ENCODE assay signal across 8 cellular contexts in the genomic region with DNA sequence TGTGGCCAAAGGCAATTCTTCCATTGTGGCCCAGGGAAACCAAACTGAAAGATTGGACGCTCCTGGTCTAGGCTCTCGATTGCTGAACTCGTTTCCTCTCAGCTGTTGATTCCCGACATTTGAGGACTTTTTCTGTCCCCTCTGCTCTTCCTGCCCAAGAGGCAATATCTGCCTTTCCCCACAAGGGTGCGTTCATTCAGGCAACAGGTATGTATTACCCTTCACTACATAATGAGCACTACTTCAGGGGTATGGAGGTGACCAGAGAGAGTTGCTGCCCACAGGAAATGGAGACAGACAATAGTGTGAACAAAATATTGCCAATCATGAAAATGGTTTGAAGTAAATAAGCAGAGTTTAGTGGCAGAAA. TPM values are rescaled to one million over a fixed set of nuclear protein-coding genes. Genes with fewer than 3 reads are reported as not detected.
DNase-seq lines count a peak whose midpoint lies in the region; ATAC-seq and TF ChIP-seq lines count a peak whose summit lies in the region.

No MANE protein-coding gene starts in this region.

- POLR2A ChIA-PET in activated CD8-positive, alpha-beta T cell treated with anti-CD3 and anti-CD28 coated beads for 36 hours (lab: Charles Lee) = no interaction called here

- WGBS in esophagus muscularis mucosa = 77% methylated on average over 5 of the region's 5 CpGs

- H3K27me3 ChIP-seq in esophagus muscularis mucosa = no peaks in the 10 kb centered on the region

- no peak for TF ChIP-seq POLR2A in esophagus muscularis mucosa (IDR thresholded peaks at IDR 0.05; ENCODE audit: low read depth)

- peak overlapping the region; percentile 49 for H3K4me3 Mint-ChIP-seq in activated CD8-positive, alpha-beta T cell treated with anti-CD3 and anti-CD28 coated beads for 36 hours

- ATAC-seq in HG03442 (IDR thresholded peaks at IDR 0.05; ENCODE audit: unreplicated experiment) (peak; percentile 63), GM18517 (IDR thresholded peaks at IDR 0.05; ENCODE audit: unreplicated experiment) (no peak)
- ATAC-seq in activated CD8-positive, alpha-beta T cell treated with anti-CD3 and anti-CD28 coated beads for 36 hours = peak; percentile 77

- peaks cover 5% of the 10 kb centered on the region for H3K4me1 Mint-ChIP-seq in activated CD8-positive, alpha-beta T cell treated with anti-CD3 and anti-CD28 coated beads for 36 hours (ENCODE audit: low read depth)

- H3K4me3 ChIP-seq in GM12865 (ENCODE audit: low read depth, low read length) (peak overlapping the region; percentile 31), esophagus muscularis mucosa (peak overlapping the region in 1 of 4 donors; percentile 11)

- intact Hi-C loops in activated CD8-positive, alpha-beta T cell treated with anti-CD3 and anti-CD28 coated beads for 36 hours (cut with micrococcal nuclease) = no loop called here
- intact Hi-C loops in esophagus muscularis mucosa (cut with DNase I) = no loop called here

- H3K9me3 Mint-ChIP-seq in activated CD8-positive, alpha-beta T cell treated with anti-CD3 and anti-CD28 coated beads for 36 hours = no peaks in the 10 kb centered on the region

- H3K9me3 ChIP-seq in esophagus muscularis mucosa = no peaks in the 10 kb centered on the region

- H3K36me3 ChIP-seq in esophagus muscularis mucosa = no peaks in the 10 kb centered on the region

- TF ChIP-seq CTCF in GM12865 (IDR thresholded peaks at IDR 0.05; ENCODE audit: insufficient read depth, low read depth, low read length, missing control alignments) (peak; percentile 51), esophagus muscularis mucosa (IDR thresholded peaks at IDR 0.05) (no peak)
- TF ChIP-seq CTCF in activated CD8-positive, alpha-beta T cell treated with anti-CD3 and anti-CD28 coated beads for 36 hours (IDR thresholded peaks at IDR 0.05) = peak; percentile 4

- H3K4me1 ChIP-seq in esophagus muscularis mucosa = no peaks in the 10 kb centered on the region

- H3K27ac Mint-ChIP-seq in activated CD8-positive, alpha-beta T cell treated with anti-CD3 and anti-CD28 coated beads for 36 hours = peak overlapping the region; percentile 40

- TF ChIP-seq EP300 in esophagus muscularis mucosa (IDR thresholded peaks at IDR 0.05) = no peak

- no peak overlapping the region for H3K27ac ChIP-seq in esophagus muscularis mucosa (replicated peaks in 1 of 4)

- H3K27me3 Mint-ChIP-seq in activated CD8-positive, alpha-beta T cell treated with anti-CD3 and anti-CD28 coated beads for 36 hours = peaks cover 5% of the 10 kb centered on the region

- CTCF ChIA-PET in activated CD8-positive, alpha-beta T cell treated with anti-CD3 and anti-CD28 coated beads for 36 hours (lab: Charles Lee) = interaction anchor here (0.9 to 2.1 kb wide), 6 partner anchors 10 to 211 kb away, joined by 3 to 14 read pairs (median 5); a partner anchor contains a TSS

- H3K36me3 Mint-ChIP-seq in activated CD8-positive, alpha-beta T cell treated with anti-CD3 and anti-CD28 coated beads for 36 hours (ENCODE audit: low read depth) = no peaks in the 10 kb centered on the region

- peak; percentile 25 for DNase-seq in 8988T
- peak; percentile 47 for DNase-seq in GM12865 (ENCODE audit: low read depth)
- no peak for DNase-seq in activated CD8-positive, alpha-beta T cell treated with anti-CD3 and anti-CD28 coated beads for 36 hours
- DNase-seq in left kidney (ENCODE audit: low read depth, low spot score) = peak; percentile 4
- no peak for DNase-seq in esophagus muscularis mucosa (ENCODE audit: extremely low spot score)
- DNase-seq in NCI-H2196 treated with DMSO at 0.1 percent for 48 hours (lab: John Stamatoyannopoulos, UW; ENCODE audit: unreplicated experiment) = no peak

RNA-seq across cellular contexts. Expression of a gene that starts 8.2 kb away (rescaled TPM):
- total RNA-seq in activated CD8-positive, alpha-beta T cell treated with anti-CD3 and anti-CD28 coated beads for 36 hours = not detected
- not detected for total RNA-seq in esophagus muscularis mucosa

RNA-seq across cellular contexts. Expression of a gene that starts 24.6 kb away (rescaled TPM):
- total RNA-seq in activated CD8-positive, alpha-beta T cell treated with anti-CD3 and anti-CD28 coated beads for 36 hours = 10 to 100 TPM; 17.5 to 20.5 TPM
- 10 to 100 TPM; 33.4 to 59.8 (median 48.7) TPM for total RNA-seq in esophagus muscularis mucosa

Comparison
In these comparisons a context has a peak if more than half of its experiments do, and no peak if none do; other contexts are left out.
1. DNase-seq: peak in 8988T (single experiment), GM12865 (single experiment) and left kidney (single experiment); none in activated CD8-positive, alpha-beta T cell treated with anti-CD3 and anti-CD28 coated beads for 36 hours (single experiment), esophagus muscularis mucosa (single experiment) and NCI-H2196 treated with DMSO at 0.1 percent for 48 hours (single experiment).
2. CTCF ChIP-seq: peak in GM12865 (single experiment) and activated CD8-positive, alpha-beta T cell treated with anti-CD3 and anti-CD28 coated beads for 36 hours (single experiment); none in esophagus muscularis mucosa (0 of 3).